ENCODE assay signal across 13 cellular contexts in genomic region chr11:48170176-48170839, GRCh38. TPM values are rescaled to one million over a fixed set of nuclear protein-coding genes. Genes with fewer than 3 reads are reported as not detected.
DNase-seq lines count a peak whose midpoint lies in the region; ATAC-seq and TF ChIP-seq lines count a peak whose summit lies in the region.
"Had no signal": no experiment of that assay in that cellular context is flagged by ENCODE, and none has a peak within 500 bp of the region (broad histone marks: within the 10 kb centered on the region; RNA-seq: fewer than 3 reads in every experiment).

No MANE protein-coding gene starts in this region.

- H3K9me3 ChIP-seq in spleen (no peaks in the 10 kb centered on the region), upper lobe of left lung (no peaks in the 10 kb centered on the region)

- H3K27me3 ChIP-seq in spleen (replicated peaks in 1 of 7) (no peaks in the 10 kb centered on the region), upper lobe of left lung (no peaks in the 10 kb centered on the region)

- no peak for TF ChIP-seq EP300 in upper lobe of left lung (IDR thresholded peaks at IDR 0.05)

- intact Hi-C loops in left ventricle myocardium superior (cut with micrococcal nuclease) (no loop called here), spleen (cut with DNase I; ENCODE audit: low total_unique reads) (no loop called here)

- TF ChIP-seq POLR2A in spleen (IDR thresholded peaks at IDR 0.05) (no peak), upper lobe of left lung (IDR thresholded peaks at IDR 0.05) (no peak)

- H3K4me3 ChIP-seq in astrocyte of the spinal cord (ENCODE audit: low read depth, low read length) = no peak overlapping the region
- H3K4me3 ChIP-seq in spleen = no peak overlapping the region
- H3K4me3 ChIP-seq in upper lobe of left lung = no peak overlapping the region

- TF ChIP-seq CTCF in astrocyte of the spinal cord (IDR thresholded peaks at IDR 0.05; ENCODE audit: low read depth, low read length) (no peak), spleen (IDR thresholded peaks at IDR 0.05 in 8 of 11, conservative IDR thresholded peaks at IDR 0.05 in 3 of 11) (no peak), upper lobe of left lung (IDR thresholded peaks at IDR 0.05) (no peak)

- WGBS in spleen, 5 donors = 50 to 65% (median 59%) methylated on average over 6 of the region's 6 CpGs
- 40 to 88% methylated on average over 3 to 6 of the region's 6 CpGs for WGBS in upper lobe of left lung, 2 donors

- DNase-seq in EL (peak; percentile 37), astrocyte of the spinal cord (ENCODE audit: low read depth, low spot score) (peak; percentile 34), left ventricle myocardium superior (peak; percentile 40), spleen (no peak), upper lobe of left lung (no peak)
- DNase-seq in central memory CD4-positive, alpha-beta T cell = no peak
- DNase-seq in activated CD4-positive, alpha-beta T cell treated with anti-CD3 and anti-CD28 coated beads, Interleukin-2, amount 50 U/mL, for 48 hours = no peak
- DNase-seq: DMS153, hypothalamus, NCI-H345 had no signal

- H3K27ac ChIP-seq in spleen (peak overlapping the region in 7 of 8 donors; percentile 21 to 61 (median 47)), upper lobe of left lung (no peak overlapping the region)

- H3K36me3 ChIP-seq in spleen (peaks cover 0 to 51% (median 26%) of the 10 kb centered on the region in 6 donors), upper lobe of left lung (peaks cover 0 to 34% (median 8%) of the 10 kb centered on the region in 4 donors)

- ATAC-seq in left ventricle myocardium superior = peak; percentile 51
- no peak for ATAC-seq in HG02610 (IDR thresholded peaks at IDR 0.05; ENCODE audit: unreplicated experiment)
- no peak for ATAC-seq in upper lobe of left lung (ENCODE audit: low FRiP score in 2 of 2)

- H3K4me1 ChIP-seq in spleen = peaks cover 6 to 39% (median 24%) of the 10 kb centered on the region in 6 donors
- peaks cover 9 to 24% (median 20%) of the 10 kb centered on the region in 4 donors for H3K4me1 ChIP-seq in upper lobe of left lung

- in situ Hi-C loops in astrocyte of the spinal cord (cut with HindIII; ENCODE audit: low sequenced_read_pairs) = no loop called here

RNA-seq across cellular contexts. Expression of gene OR4B1, which starts 46.3 kb away (rescaled TPM):
- not detected for total RNA-seq in left ventricle myocardium superior
- total RNA-seq in spleen = not detected
- not detected for polyA plus RNA-seq in spleen
- total RNA-seq in upper lobe of left lung = not detected
- total RNA-seq: mesothelial cell of epicardium, pulmonary artery endothelial cell had no signal

Comparison
In these comparisons a context has a peak if more than half of its experiments do, and no peak if none do; other contexts are left out.
1. DNase-seq: peak in EL (single experiment), astrocyte of the spinal cord (single experiment) and left ventricle myocardium superior (single experiment); none in spleen (single experiment), central memory CD4-positive, alpha-beta T cell (single experiment), upper lobe of left lung (0 of 2) and activated CD4-positive, alpha-beta T cell treated with anti-CD3 and anti-CD28 coated beads, Interleukin-2, amount 50 U/mL, for 48 hours (0 of 2).
2. H3K27ac ChIP-seq: peak in spleen (7 of 8); none in upper lobe of left lung (0 of 4).